ENCODE assay signal across 7 cellular contexts in the genomic region with DNA sequence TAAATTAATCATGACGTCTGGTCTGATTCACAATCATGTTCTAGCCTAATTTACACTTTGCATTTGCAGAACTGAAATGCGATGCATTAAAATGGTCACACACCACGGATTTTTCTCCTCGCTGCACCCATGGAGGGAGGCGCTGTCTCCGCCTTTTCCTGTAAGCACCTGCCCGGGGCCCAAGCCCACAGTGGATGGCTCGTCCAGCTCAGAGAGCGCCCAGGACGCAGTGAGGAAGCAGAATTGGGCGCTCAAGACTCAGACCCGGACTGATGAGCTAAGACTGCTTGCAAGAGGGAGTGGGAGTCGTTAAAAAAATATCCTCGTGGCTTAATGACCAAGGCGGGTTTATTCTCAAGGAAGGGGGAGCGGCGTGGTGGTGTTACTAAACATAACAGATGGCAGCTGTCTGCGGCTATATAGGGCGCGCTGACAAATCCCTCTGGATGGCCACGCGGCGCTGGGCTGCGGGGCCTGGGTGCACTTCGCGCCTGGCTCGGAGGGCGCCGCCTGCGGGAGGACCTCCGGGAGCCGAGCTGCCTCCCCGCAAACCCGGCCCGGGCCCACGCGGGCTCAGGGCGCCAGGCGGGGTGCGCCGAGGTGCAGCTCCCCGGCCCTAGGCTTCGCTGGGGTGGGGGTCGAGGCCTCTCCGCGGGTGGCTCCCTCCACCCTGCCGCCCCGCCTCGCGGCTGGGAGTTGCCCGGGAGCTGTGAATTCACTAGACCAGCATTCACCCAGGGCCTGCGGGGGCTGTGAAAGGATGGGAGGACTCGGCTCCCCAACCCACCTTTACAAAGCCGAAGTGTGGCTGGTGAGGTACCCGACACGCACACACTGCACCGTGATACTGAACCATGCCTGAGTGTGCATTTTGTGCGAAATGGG.
DNase-seq lines count a peak whose midpoint lies in the region; ATAC-seq and TF ChIP-seq lines count a peak whose summit lies in the region.

No MANE protein-coding gene starts in this region.

- peak; percentile 69 for ATAC-seq in GM18505 (IDR thresholded peaks at IDR 0.05; ENCODE audit: unreplicated experiment)
- ATAC-seq in HG02678 (IDR thresholded peaks at IDR 0.05; ENCODE audit: unreplicated experiment) = peak; percentile 58
- ATAC-seq in activated CD8-positive, alpha-beta memory T cell treated with anti-CD3 and anti-CD28 coated beads, Interleukin-2, amount 10 ng/mL, durations not matched to agents 7 days and 5 days = peak; percentile 38

- no peaks in the 10 kb centered on the region for H3K27me3 ChIP-seq in parathyroid adenoma (ENCODE audit: control insufficient read depth, insufficient read depth, low read length)

- peaks cover 1% of the 10 kb centered on the region for H3K36me3 Mint-ChIP-seq in activated CD8-positive, alpha-beta memory T cell treated with anti-CD3 and anti-CD28 coated beads, Interleukin-2, amount 10 ng/mL, durations not matched to agents 7 days and 5 days

- peak overlapping the region; percentile 80 for H2AFZ ChIP-seq in parathyroid adenoma

- H3K27ac ChIP-seq in parathyroid adenoma = no peak overlapping the region

- H3K79me2 ChIP-seq in parathyroid adenoma = no peaks in the 10 kb centered on the region

- no peak for TF ChIP-seq CTCF in parathyroid adenoma (IDR thresholded peaks at IDR 0.05)

- H3K4me3 ChIP-seq in parathyroid adenoma (ENCODE audit: low read depth, low read length) = no peak overlapping the region

- H3K36me3 ChIP-seq in parathyroid adenoma (ENCODE audit: control insufficient read depth, insufficient read depth, low read length) = no peaks in the 10 kb centered on the region

- H3K9me3 Mint-ChIP-seq in activated CD8-positive, alpha-beta memory T cell treated with anti-CD3 and anti-CD28 coated beads, Interleukin-2, amount 10 ng/mL, durations not matched to agents 7 days and 5 days (ENCODE audit: low read depth) = no peaks in the 10 kb centered on the region

- H3K27me3 Mint-ChIP-seq in activated CD8-positive, alpha-beta memory T cell treated with anti-CD3 and anti-CD28 coated beads, Interleukin-2, amount 10 ng/mL, durations not matched to agents 7 days and 5 days = peaks cover 32% of the 10 kb centered on the region

- CTCF ChIA-PET in activated CD8-positive, alpha-beta memory T cell treated with anti-CD3 and anti-CD28 coated beads, Interleukin-2, amount 10 ng/mL, durations not matched to agents 7 days and 5 days (lab: Charles Lee) = interaction anchor here (0.8 to 2.9 kb wide), 8 partner anchors 23 to 146 kb away, joined by 3 to 13 read pairs (median 3); a partner anchor contains a TSS

- DNase-seq in NCI-H2029 treated with DMSO at 0.1 percent for 48 hours (lab: John Stamatoyannopoulos, UW) = peak; percentile 74
- peak; percentile 59 for DNase-seq in activated CD8-positive, alpha-beta memory T cell treated with anti-CD3 and anti-CD28 coated beads, Interleukin-2, amount 10 ng/mL, durations not matched to agents 7 days and 5 days
- DNase-seq in fibroblast of peridontal ligament (ENCODE audit: extremely low read depth) = peak; percentile 9
- no peak for DNase-seq in NCI-H128 (lab: John Stamatoyannopoulos, UW; ENCODE audit: unreplicated experiment)

- peak overlapping the region; percentile 75 for H3K4me3 Mint-ChIP-seq in activated CD8-positive, alpha-beta memory T cell treated with anti-CD3 and anti-CD28 coated beads, Interleukin-2, amount 10 ng/mL, durations not matched to agents 7 days and 5 days

- H3K9me3 ChIP-seq in parathyroid adenoma (ENCODE audit: control insufficient read depth, low read length) = no peaks in the 10 kb centered on the region

- peak; percentile 71 for TF ChIP-seq POLR2A in GM18505 (IDR thresholded peaks at IDR 0.05; ENCODE audit: borderline replicate concordance, extremely low read depth, insufficient read depth, insufficient read length)

- H3K9ac ChIP-seq in parathyroid adenoma = no peak overlapping the region

- no peak overlapping the region for H3K4me2 ChIP-seq in parathyroid adenoma (ENCODE audit: low read length)

- no peaks in the 10 kb centered on the region for H3K4me1 ChIP-seq in parathyroid adenoma

- H3K27ac Mint-ChIP-seq in activated CD8-positive, alpha-beta memory T cell treated with anti-CD3 and anti-CD28 coated beads, Interleukin-2, amount 10 ng/mL, durations not matched to agents 7 days and 5 days = peak overlapping the region; percentile 69

- H3K4me1 Mint-ChIP-seq in activated CD8-positive, alpha-beta memory T cell treated with anti-CD3 and anti-CD28 coated beads, Interleukin-2, amount 10 ng/mL, durations not matched to agents 7 days and 5 days = peaks cover 34% of the 10 kb centered on the region
